ENCODE assay signal across 6 cellular contexts in the genomic region with DNA sequence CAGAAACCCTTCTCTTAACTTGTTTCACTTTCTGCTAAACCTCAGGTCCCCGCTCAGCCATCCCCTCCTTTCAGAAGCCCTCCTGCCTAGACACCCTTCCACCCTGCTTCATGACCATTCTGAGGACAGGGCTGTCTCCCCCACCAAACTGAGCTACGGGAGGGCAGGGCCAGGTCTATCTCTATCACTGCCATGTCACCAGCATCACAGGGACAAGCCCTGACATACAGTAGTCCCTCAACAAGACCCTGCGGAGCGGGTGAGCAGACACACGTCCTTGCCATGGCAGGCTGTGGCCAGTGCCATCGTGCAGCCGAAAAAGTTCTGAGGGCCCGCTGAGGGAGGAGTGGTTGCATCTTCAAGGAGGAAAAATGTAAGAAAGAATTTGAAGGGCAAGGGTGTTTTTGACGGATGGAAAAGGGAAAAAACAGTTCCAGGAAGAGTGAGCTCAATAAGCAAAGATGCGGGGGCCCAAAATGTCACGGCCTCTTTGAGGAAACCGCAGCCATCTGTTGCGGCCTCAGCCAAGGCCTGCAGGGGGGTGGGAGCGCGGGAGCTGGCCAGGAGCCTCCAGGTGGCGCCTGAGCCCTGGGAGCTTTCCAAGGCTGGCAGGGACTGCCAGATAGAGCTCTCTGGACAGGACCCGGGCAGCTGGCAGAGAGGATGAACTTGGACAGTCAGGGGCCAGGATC. TPM values are rescaled to one million over a fixed set of nuclear protein-coding genes. Genes with fewer than 3 reads are reported as not detected.
DNase-seq lines count a peak whose midpoint lies in the region; ATAC-seq, FAIRE-seq and TF ChIP-seq lines count a peak whose summit lies in the region.

No MANE protein-coding gene starts in this region.

- no peak overlapping the region for H2AFZ ChIP-seq in endothelial cell of umbilical vein (ENCODE audit: low read depth, low read length)

- no peak for DNase-seq in activated CD4-positive, CD25-positive, alpha-beta regulatory T cell (lab: John Stamatoyannopoulos, UW)
- DNase-seq in RCC 7860 (ENCODE audit: low spot score) (peak; percentile 4), endothelial cell of umbilical vein (ENCODE audit: low read depth, low spot score) (peak; percentile 73)
- DNase-seq in stimulated activated CD4-positive, alpha-beta T cell treated with anti-CD3 and anti-CD28 coated beads, Interleukin-4, amount 100 ng/mL, for 1 hour = peak; percentile 52

- TF ChIP-seq POLR2A in endothelial cell of umbilical vein (IDR thresholded peaks at IDR 0.05; ENCODE audit: low read depth, low read length) = no peak

- dilution Hi-C loops in endothelial cell of umbilical vein (cut with MboI; ENCODE audit: extremely low pct_ligation_motif_present, low sequenced_read_pairs) = no loop called here

- intact Hi-C loops in endothelial cell of umbilical vein (cut with micrococcal nuclease) = no loop called here

- no peaks in the 10 kb centered on the region for H3K79me2 ChIP-seq in endothelial cell of umbilical vein (ENCODE audit: control insufficient read depth, insufficient read depth, low read length)

- no TSS peak for BruUV-seq in endothelial cell of umbilical vein (replicated peaks; lab: Mats Ljungman, UMichigan)

- no peaks in the 10 kb centered on the region for H3K27me3 ChIP-seq in endothelial cell of umbilical vein (ENCODE audit: control insufficient read depth in 2 of 2, insufficient read depth in 2 of 2, low read length in 2 of 2)

- H3K9me3 ChIP-seq in endothelial cell of umbilical vein (replicated peaks; ENCODE audit: control insufficient read depth, insufficient read depth, low read length) = no peaks in the 10 kb centered on the region

- peak; percentile 43 to 83 for TF ChIP-seq CTCF in endothelial cell of umbilical vein (IDR thresholded peaks at IDR 0.05; ENCODE audit: extremely low read depth in 1 of 2, insufficient read depth in 1 of 2, low read depth in 1 of 2, low read length in 2 of 2)

- no peak for FAIRE-seq in RCC 7860 (lab: Jason Lieb, UNC)
- peak; percentile 78 for FAIRE-seq in endothelial cell of umbilical vein (lab: Jason Lieb, UNC)

- H3K27ac ChIP-seq in endothelial cell of umbilical vein (ENCODE audit: insufficient read depth, low read depth, low read length) = no peak overlapping the region

- H3K4me1 ChIP-seq in endothelial cell of umbilical vein (ENCODE audit: control insufficient read depth, extremely low read depth, insufficient read depth, low read length) = peaks cover 4% of the 10 kb centered on the region

- POLR2A ChIA-PET in endothelial cell of umbilical vein (lab: Charles Lee) = interaction anchor here (0.7 to 1.2 kb wide), 3 partner anchors 16 to 45 kb away, joined by 4 read pairs; a partner anchor contains a TSS

- ATAC-seq in activated CD4-positive, CD25-positive, alpha-beta regulatory T cell treated with anti-CD3 and anti-CD28 coated beads, Interleukin-2, amount 50 U/mL, for 24 hours = peak; percentile 7 to 25
- no peak for ATAC-seq in HG03571 (IDR thresholded peaks at IDR 0.05; ENCODE audit: unreplicated experiment)

- no peak overlapping the region for H3K4me3 ChIP-seq in endothelial cell of umbilical vein (replicated peaks in 1 of 3; ENCODE audit: insufficient read depth in 1 of 3, low read depth in 1 of 3, low read length in 3 of 3)

- H3K36me3 ChIP-seq in endothelial cell of umbilical vein (ENCODE audit: control insufficient read depth in 2 of 2, extremely low read depth in 1 of 2, insufficient read depth in 2 of 2, low read length in 2 of 2) = no peaks in the 10 kb centered on the region

- no peaks in the 10 kb centered on the region for H4K20me1 ChIP-seq in endothelial cell of umbilical vein (replicated peaks; ENCODE audit: control insufficient read depth, extremely low read depth, insufficient read depth, low read length)

- no peaks in the 10 kb centered on the region for H3K9me1 ChIP-seq in endothelial cell of umbilical vein (replicated peaks; ENCODE audit: control insufficient read depth, extremely low read depth, insufficient read depth, low read length)

- no peak overlapping the region for H3K9ac ChIP-seq in endothelial cell of umbilical vein (replicated peaks; ENCODE audit: extremely low read depth, insufficient read depth, low read length)

- CTCF ChIA-PET in endothelial cell of umbilical vein (lab: Charles Lee) = interaction anchor here (0.6 to 13.9 kb wide), 23 partner anchors 10 to 224 kb away, joined by 3 to 422 read pairs (median 4); a partner anchor contains a TSS

- no peak overlapping the region for H3K4me2 ChIP-seq in endothelial cell of umbilical vein (ENCODE audit: insufficient read depth, low read length)

TF ChIP-seq in endothelial cell of umbilical vein, 7 proteins besides CTCF, POLR2A, EP300 and RAD21:
- TF ChIP-seq MYC (IDR thresholded peaks at IDR 0.05; ENCODE audit: low read depth, low read length) (no peak), POLR2AphosphoS5 (IDR thresholded peaks at IDR 0.05; ENCODE audit: insufficient read depth, low read depth, low read length) (no peak), FOS (IDR thresholded peaks at IDR 0.05; ENCODE audit: borderline replicate concordance, insufficient read depth, low read length) (no peak), JUN (IDR thresholded peaks at IDR 0.05; ENCODE audit: borderline replicate concordance, insufficient read depth, insufficient read length, low read depth) (no peak)
- TF ChIP-seq, protein P1, sequence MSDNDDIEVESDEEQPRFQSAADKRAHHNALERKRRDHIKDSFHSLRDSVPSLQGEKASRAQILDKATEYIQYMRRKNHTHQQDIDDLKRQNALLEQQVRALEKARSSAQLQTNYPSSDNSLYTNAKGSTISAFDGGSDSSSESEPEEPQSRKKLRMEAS (IDR thresholded peaks at IDR 0.05; ENCODE audit: insufficient read depth, insufficient read length) = no peak
TF ChIP-seq in endothelial cell of umbilical vein: peak in this region for 0.

RNA-seq across cellular contexts. Expression of a gene that starts 8.1 kb away (rescaled TPM):
- total RNA-seq in endothelial cell of umbilical vein = 0.55 and 1.1 TPM in 2 replicates
- polyA plus RNA-seq in endothelial cell of umbilical vein = 2.7 and 3.8 TPM in 2 replicates
- polyA plus RNA-seq in endothelial cell of umbilical vein (2011; cell fraction: cytosol; rRNA removed) = 1.2 and 1.7 TPM in 2 replicates
- polyA plus RNA-seq in endothelial cell of umbilical vein (2011; cell fraction: nucleus; rRNA removed) = 2.7 and 3.8 TPM in 2 replicates
- polyA plus RNA-seq in endothelial cell of umbilical vein (2012) = 0.58 and 1.2 TPM in 2 replicates
- 0.74 and 0.85 TPM in 2 replicates for polyA minus RNA-seq in endothelial cell of umbilical vein
- not detected for polyA minus RNA-seq in endothelial cell of umbilical vein (2011; cell fraction: cytosol; rRNA and poly(A)+ RNA removed)
- 0.67 and 1.1 TPM in 2 replicates for polyA minus RNA-seq in endothelial cell of umbilical vein (2011; cell fraction: nucleus; rRNA and poly(A)+ RNA removed)

RNA-seq across cellular contexts. Expression of a gene that starts 15.6 kb away (rescaled TPM):
- total RNA-seq in endothelial cell of umbilical vein = 305 and 351 TPM in 2 replicates
- 328 and 425 TPM in 2 replicates for polyA plus RNA-seq in endothelial cell of umbilical vein
- polyA plus RNA-seq in endothelial cell of umbilical vein (2011; cell fraction: cytosol; rRNA removed) = 517 and 647 TPM in 2 replicates
- polyA plus RNA-seq in endothelial cell of umbilical vein (2011; cell fraction: nucleus; rRNA removed) = 277 and 398 TPM in 2 replicates
- polyA plus RNA-seq in endothelial cell of umbilical vein (2012) = 409 and 426 TPM in 2 replicates
- polyA minus RNA-seq in endothelial cell of umbilical vein = 289 and 292 TPM in 2 replicates
- 34.8 TPM for polyA minus RNA-seq in endothelial cell of umbilical vein (2011; cell fraction: cytosol; rRNA and poly(A)+ RNA removed)
- 41.3 and 50.8 TPM in 2 replicates for polyA minus RNA-seq in endothelial cell of umbilical vein (2011; cell fraction: nucleus; rRNA and poly(A)+ RNA removed)

RNA-seq across cellular contexts. Expression of a gene that starts 19.2 kb away (rescaled TPM):
- not detected in 2 replicates for total RNA-seq in endothelial cell of umbilical vein
- not detected in 2 replicates for polyA plus RNA-seq in endothelial cell of umbilical vein
- not detected in 2 replicates for polyA plus RNA-seq in endothelial cell of umbilical vein (2011; cell fraction: cytosol; rRNA removed)
- polyA plus RNA-seq in endothelial cell of umbilical vein (2011; cell fraction: nucleus; rRNA removed) = not detected in 2 replicates
- polyA plus RNA-seq in endothelial cell of umbilical vein (2012) = not detected in 2 replicates
- not detected in 2 replicates for polyA minus RNA-seq in endothelial cell of umbilical vein
- polyA minus RNA-seq in endothelial cell of umbilical vein (2011; cell fraction: cytosol; rRNA and poly(A)+ RNA removed) = not detected
- not detected in 2 replicates for polyA minus RNA-seq in endothelial cell of umbilical vein (2011; cell fraction: nucleus; rRNA and poly(A)+ RNA removed)

RNA-seq across cellular contexts. Expression of a gene that starts 44.2 kb away (rescaled TPM):
- 0.22 and 0.65 TPM in 2 replicates for total RNA-seq in endothelial cell of umbilical vein
- polyA plus RNA-seq in endothelial cell of umbilical vein = 0.76 and 0.83 TPM in 2 replicates
- polyA plus RNA-seq in endothelial cell of umbilical vein (2011; cell fraction: cytosol; rRNA removed) = 0.39 TPM in 2 replicates
- 0.39 and 0.55 TPM in 2 replicates for polyA plus RNA-seq in endothelial cell of umbilical vein (2011; cell fraction: nucleus; rRNA removed)
- polyA plus RNA-seq in endothelial cell of umbilical vein (2012) = 0.37 and 0.90 TPM in 2 replicates
- polyA minus RNA-seq in endothelial cell of umbilical vein = 0.41 and 0.49 TPM in 2 replicates
- not detected for polyA minus RNA-seq in endothelial cell of umbilical vein (2011; cell fraction: cytosol; rRNA and poly(A)+ RNA removed)
- polyA minus RNA-seq in endothelial cell of umbilical vein (2011; cell fraction: nucleus; rRNA and poly(A)+ RNA removed) = 0.19 and 0.29 TPM in 2 replicates

Comparison
In these comparisons a context has a peak if more than half of its experiments do, and no peak if none do; other contexts are left out.
1. DNase-seq: peak in RCC 7860 (single experiment), endothelial cell of umbilical vein (single experiment) and stimulated activated CD4-positive, alpha-beta T cell treated with anti-CD3 and anti-CD28 coated beads, Interleukin-4, amount 100 ng/mL, for 1 hour (single experiment); none in activated CD4-positive, CD25-positive, alpha-beta regulatory T cell (0 of 4).